ENCODE assay signal across 37 cellular contexts in the genomic region with DNA sequence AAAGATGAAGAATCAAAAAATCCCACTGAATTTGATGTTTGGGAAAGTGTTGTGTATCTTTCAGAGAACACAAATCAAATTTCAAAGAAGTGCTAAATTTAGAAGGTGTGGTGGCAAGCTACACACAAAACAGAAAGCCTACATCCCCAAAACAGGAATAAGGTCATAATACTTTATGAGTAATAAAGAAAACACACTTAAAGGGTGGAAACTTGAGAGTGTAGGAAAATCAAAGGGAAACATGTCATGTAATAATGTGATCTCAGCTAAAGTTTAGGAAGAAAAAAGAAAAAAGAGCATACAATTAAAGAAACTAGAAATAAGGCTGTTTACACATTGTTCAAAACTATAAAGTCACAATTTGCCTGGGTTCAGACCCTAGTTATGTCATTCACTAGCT.
"Had no signal": no experiment of that assay in that cellular context is flagged by ENCODE, and none has a peak within 500 bp of the region (broad histone marks: within the 10 kb centered on the region; RNA-seq: fewer than 3 reads in every experiment).

No MANE protein-coding gene starts in this region.

- H3K36me3 ChIP-seq: adrenal gland, breast epithelium, cardiac muscle cell, colonic mucosa, esophagus muscularis mucosa, gastroesophageal sphincter, heart left ventricle had no signal

- H3K27ac ChIP-seq: adrenal gland, body of pancreas, breast epithelium, cardiac muscle cell, colonic mucosa, dorsolateral prefrontal cortex, esophagus muscularis mucosa, gastroesophageal sphincter, heart left ventricle had no signal

- DNase-seq: activated CD4-positive, alpha-beta memory T cell treated with anti-CD3 and anti-CD28 coated beads for 36 hours; activated CD4-positive, alpha-beta T cell treated with anti-CD3 and anti-CD28 coated beads for 36 hours; activated CD4-positive, alpha-beta T cell treated with anti-CD3 and anti-CD28 coated beads, Interleukin-2, amount 10 ng/mL, durations not matched to agents 24 days and 14 days; activated CD4-positive, CD25-positive, alpha-beta regulatory T cell; activated CD4-positive, CD25-positive, alpha-beta regulatory T cell treated with anti-CD3 and anti-CD28 coated beads, Interleukin-2, amount 50 U/mL, for 72 hours; activated CD8-positive, alpha-beta memory T cell treated with anti-CD3 and anti-CD28 coated beads, Interleukin-2, amount 10 ng/mL, durations not matched to agents 7 days and 5 days; activated CD8-positive, alpha-beta memory T cell treated with anti-CD3 and anti-CD28 coated beads, Interleukin-2, amount 50 U/mL, for 4 hours; activated CD8-positive, alpha-beta T cell treated with anti-CD3 and anti-CD28 coated beads, Interleukin-2, amount 10 ng/mL, durations not matched to agents 7 days and 5 days; activated effector memory CD4-positive, alpha-beta T cell treated with anti-CD3 and anti-CD28 coated beads, Interleukin-2, amount 50 U/mL, for 16 hours; activated naive CD4-positive, alpha-beta T cell treated with anti-CD3 and anti-CD28 coated beads for 36 hours; activated naive CD8-positive, alpha-beta T cell treated with anti-CD3 and anti-CD28 coated beads for 36 hours; activated naive CD8-positive, alpha-beta T cell treated with anti-CD3 and anti-CD28 coated beads, Interleukin-2, amount 50 U/mL, for 24 hours; activated T-cell treated with anti-CD3 and anti-CD28 coated beads, Interleukin-2, amount 50 U/mL, for 1 hour; activated T-cell treated with anti-CD3 and anti-CD28 coated beads, Interleukin-2, amount 50 U/mL, for 48 hours; adrenal gland; amygdala; aorta; body of pancreas; central memory CD4-positive, alpha-beta T cell; cerebellar nuclear complex; colonic mucosa; dorsolateral prefrontal cortex; effector memory CD4-positive, alpha-beta T cell; endodermal cell; erythroblast; foreskin melanocyte; glutamatergic neuron; heart left ventricle; T-helper 2 cell had no signal

- H3K4me3 Mint-ChIP-seq: activated CD4-positive, alpha-beta memory T cell treated with anti-CD3 and anti-CD28 coated beads for 36 hours; activated CD4-positive, alpha-beta T cell treated with anti-CD3 and anti-CD28 coated beads for 36 hours; activated CD4-positive, alpha-beta T cell treated with anti-CD3 and anti-CD28 coated beads, Interleukin-2, amount 10 ng/mL, durations not matched to agents 24 days and 14 days; activated CD8-positive, alpha-beta memory T cell treated with anti-CD3 and anti-CD28 coated beads, Interleukin-2, amount 10 ng/mL, durations not matched to agents 7 days and 5 days; activated CD8-positive, alpha-beta T cell treated with anti-CD3 and anti-CD28 coated beads, Interleukin-2, amount 10 ng/mL, durations not matched to agents 7 days and 5 days; activated naive CD4-positive, alpha-beta T cell treated with anti-CD3 and anti-CD28 coated beads for 36 hours; activated naive CD4-positive, alpha-beta T cell treated with anti-CD3 and anti-CD28 coated beads, Interleukin-2, amount 50 U/mL, for 24 hours; activated naive CD8-positive, alpha-beta T cell treated with anti-CD3 and anti-CD28 coated beads for 36 hours; activated naive CD8-positive, alpha-beta T cell treated with anti-CD3 and anti-CD28 coated beads, Interleukin-2, amount 50 U/mL, for 24 hours; activated T-helper 1 cell treated with anti-CD3 and anti-CD28 coated beads, Interleukin-12 subunit alpha, Interleukin-12 subunit beta, Interleukin-2, Interleukin-4 antibody, amounts not matched to agents 30 ng/mL and 10 ng/mL and 1 ng/mL, durations not matched to agents 14 hours and 24 hours and 36 hours; dendritic cell treated with granulocyte-macrophage colony-stimulating factor and Interleukin-4, amounts not matched to agents 40 ng/mL and 50 ng/mL, for 4 days; endodermal cell had no signal

- H3K4me1 Mint-ChIP-seq: activated CD4-positive, alpha-beta T cell treated with anti-CD3 and anti-CD28 coated beads for 36 hours; activated CD4-positive, alpha-beta T cell treated with anti-CD3 and anti-CD28 coated beads, Interleukin-2, amount 10 ng/mL, durations not matched to agents 24 days and 14 days; activated CD8-positive, alpha-beta memory T cell treated with anti-CD3 and anti-CD28 coated beads, Interleukin-2, amount 10 ng/mL, durations not matched to agents 7 days and 5 days; activated naive CD4-positive, alpha-beta T cell treated with anti-CD3 and anti-CD28 coated beads, Interleukin-2, amount 50 U/mL, for 24 hours; activated naive CD8-positive, alpha-beta T cell treated with anti-CD3 and anti-CD28 coated beads for 36 hours; activated naive CD8-positive, alpha-beta T cell treated with anti-CD3 and anti-CD28 coated beads, Interleukin-2, amount 50 U/mL, for 24 hours; endodermal cell had no signal

- H3K9me3 Mint-ChIP-seq: activated CD4-positive, alpha-beta memory T cell treated with anti-CD3 and anti-CD28 coated beads for 36 hours; activated CD4-positive, alpha-beta T cell treated with anti-CD3 and anti-CD28 coated beads, Interleukin-2, amount 10 ng/mL, durations not matched to agents 24 days and 14 days; activated naive CD4-positive, alpha-beta T cell treated with anti-CD3 and anti-CD28 coated beads for 36 hours; activated naive CD8-positive, alpha-beta T cell treated with anti-CD3 and anti-CD28 coated beads, Interleukin-2, amount 50 U/mL, for 24 hours; activated T-helper 1 cell treated with anti-CD3 and anti-CD28 coated beads, Interleukin-12 subunit alpha, Interleukin-12 subunit beta, Interleukin-2, Interleukin-4 antibody, amounts not matched to agents 30 ng/mL and 10 ng/mL and 1 ng/mL, durations not matched to agents 14 hours and 24 hours and 36 hours; dendritic cell treated with granulocyte-macrophage colony-stimulating factor and Interleukin-4, amounts not matched to agents 40 ng/mL and 50 ng/mL, for 4 days; endodermal cell had no signal

- H3K27me3 Mint-ChIP-seq: activated CD4-positive, alpha-beta memory T cell treated with anti-CD3 and anti-CD28 coated beads for 36 hours; activated CD4-positive, alpha-beta T cell treated with anti-CD3 and anti-CD28 coated beads for 36 hours; activated CD4-positive, alpha-beta T cell treated with anti-CD3 and anti-CD28 coated beads, Interleukin-2, amount 10 ng/mL, durations not matched to agents 24 days and 14 days; activated CD8-positive, alpha-beta memory T cell treated with anti-CD3 and anti-CD28 coated beads, Interleukin-2, amount 10 ng/mL, durations not matched to agents 7 days and 5 days; activated naive CD4-positive, alpha-beta T cell treated with anti-CD3 and anti-CD28 coated beads, Interleukin-2, amount 50 U/mL, for 24 hours; activated naive CD8-positive, alpha-beta T cell treated with anti-CD3 and anti-CD28 coated beads for 36 hours; activated naive CD8-positive, alpha-beta T cell treated with anti-CD3 and anti-CD28 coated beads, Interleukin-2, amount 50 U/mL, for 24 hours; dendritic cell treated with granulocyte-macrophage colony-stimulating factor and Interleukin-4, amounts not matched to agents 40 ng/mL and 50 ng/mL, for 4 days had no signal

- H3K27me3 ChIP-seq: adrenal gland, body of pancreas, breast epithelium, cardiac muscle cell, colonic mucosa, dorsolateral prefrontal cortex, esophagus muscularis mucosa, gastroesophageal sphincter, heart left ventricle had no signal

- H3K4me1 ChIP-seq: adrenal gland, breast epithelium, colonic mucosa had no signal

- H3K9me3 ChIP-seq: adrenal gland, body of pancreas, breast epithelium, colonic mucosa, esophagus muscularis mucosa, gastroesophageal sphincter, heart left ventricle had no signal

- H3K36me3 Mint-ChIP-seq: activated CD4-positive, alpha-beta memory T cell treated with anti-CD3 and anti-CD28 coated beads for 36 hours; activated CD8-positive, alpha-beta memory T cell treated with anti-CD3 and anti-CD28 coated beads, Interleukin-2, amount 10 ng/mL, durations not matched to agents 7 days and 5 days; activated naive CD4-positive, alpha-beta T cell treated with anti-CD3 and anti-CD28 coated beads, Interleukin-2, amount 50 U/mL, for 24 hours; activated naive CD8-positive, alpha-beta T cell treated with anti-CD3 and anti-CD28 coated beads for 36 hours had no signal

- ATAC-seq: activated CD4-positive, alpha-beta T cell treated with anti-CD3 and anti-CD28 coated beads for 36 hours; activated CD8-positive, alpha-beta memory T cell treated with anti-CD3 and anti-CD28 coated beads, Interleukin-2, amount 10 ng/mL, durations not matched to agents 7 days and 5 days; activated CD8-positive, alpha-beta T cell treated with anti-CD3 and anti-CD28 coated beads, Interleukin-2, amount 10 ng/mL, durations not matched to agents 7 days and 5 days; activated naive CD8-positive, alpha-beta T cell treated with anti-CD3 and anti-CD28 coated beads, Interleukin-2, amount 50 U/mL, for 24 hours; body of pancreas; gastroesophageal sphincter; heart left ventricle had no signal

- H3K27ac Mint-ChIP-seq: activated CD4-positive, alpha-beta memory T cell treated with anti-CD3 and anti-CD28 coated beads for 36 hours; activated CD4-positive, alpha-beta T cell treated with anti-CD3 and anti-CD28 coated beads for 36 hours; activated CD4-positive, alpha-beta T cell treated with anti-CD3 and anti-CD28 coated beads, Interleukin-2, amount 10 ng/mL, durations not matched to agents 24 days and 14 days; activated CD8-positive, alpha-beta memory T cell treated with anti-CD3 and anti-CD28 coated beads, Interleukin-2, amount 10 ng/mL, durations not matched to agents 7 days and 5 days; activated CD8-positive, alpha-beta T cell treated with anti-CD3 and anti-CD28 coated beads, Interleukin-2, amount 10 ng/mL, durations not matched to agents 7 days and 5 days; activated naive CD4-positive, alpha-beta T cell treated with anti-CD3 and anti-CD28 coated beads for 36 hours; activated naive CD4-positive, alpha-beta T cell treated with anti-CD3 and anti-CD28 coated beads, Interleukin-2, amount 50 U/mL, for 24 hours; activated naive CD8-positive, alpha-beta T cell treated with anti-CD3 and anti-CD28 coated beads for 36 hours; activated naive CD8-positive, alpha-beta T cell treated with anti-CD3 and anti-CD28 coated beads, Interleukin-2, amount 50 U/mL, for 24 hours; activated T-helper 1 cell treated with anti-CD3 and anti-CD28 coated beads, Interleukin-12 subunit alpha, Interleukin-12 subunit beta, Interleukin-2, Interleukin-4 antibody, amounts not matched to agents 30 ng/mL and 10 ng/mL and 1 ng/mL, durations not matched to agents 14 hours and 24 hours and 36 hours; activated T-helper 2 cell treated with anti-CD3 and anti-CD28 coated beads, Interferon-gamma antibody, Interleukin-2, Interleukin-4, amounts not matched to agents 10 μg/mL and 5 μg/mL and 100 μg/mL, durations not matched to agents 14 hours and 24 hours and 36 hours; dendritic cell treated with granulocyte-macrophage colony-stimulating factor and Interleukin-4, amounts not matched to agents 40 ng/mL and 50 ng/mL, for 4 days; endodermal cell had no signal

- H3K4me3 ChIP-seq: adrenal gland, body of pancreas, breast epithelium, cardiac muscle cell, colonic mucosa, dorsolateral prefrontal cortex, esophagus muscularis mucosa, gastroesophageal sphincter, heart left ventricle had no signal
